In genomic region chr21:41766051-41766882, GRCh38 we compare ENCODE assay signal across 10 cellular contexts. TPM values are rescaled to one million over a fixed set of nuclear protein-coding genes. Genes with fewer than 3 reads are reported as not detected.
DNase-seq lines count a peak whose midpoint lies in the region; ATAC-seq, FAIRE-seq and TF ChIP-seq lines count a peak whose summit lies in the region.
"Had no signal": no experiment of that assay in that cellular context is flagged by ENCODE, and none has a peak within 500 bp of the region (broad histone marks: within the 10 kb centered on the region; RNA-seq: fewer than 3 reads in every experiment).

No MANE protein-coding gene starts in this region.

- no peak overlapping the region for H2AK5ac ChIP-seq in H1 (ENCODE audit: low read depth, low read length)

- peaks cover 28% of the 10 kb centered on the region for H3K23me2 ChIP-seq in H1 (ENCODE audit: low read depth, low read length)

- peak overlapping the region in 3 of 4 experiments; percentile 20 to 34 (median 24); a peak in 4 of 7 replicates for H3K9ac ChIP-seq in H1 (replicated peaks in 1 of 4; ENCODE audit: extremely low read depth in 1 of 4, low read depth in 3 of 4, low read length in 3 of 4)

- no peak for DNase-seq in AG09309 (ENCODE audit: low read depth)
- no peak for DNase-seq in Jurkat, Clone E6-1 (ENCODE audit: low read depth, low spot score)
- DNase-seq in H1 (ENCODE audit: low read depth in 1 of 2, low spot score in 2 of 2), result peak in 1 of 2 experiments; percentile 75
- DNase-seq in KG1 (lab: John Stamatoyannopoulos, UW), result no peak
- no peak for DNase-seq in medulla oblongata (ENCODE audit: extremely low spot score)
- no peak for DNase-seq in SJCRH30

- H2BK15ac ChIP-seq in H1 (ENCODE audit: low read length), result no peak overlapping the region; the same call in 1 of the 2 replicates

- H3K9me3 ChIP-seq in H1 (ENCODE audit: insufficient read depth in 2 of 2, low read depth in 1 of 2, low read length in 1 of 2) (no peaks in the 10 kb centered on the region), muscle layer of duodenum (ENCODE audit: control insufficient read depth in 1 of 2, low read length in 2 of 2) (no peaks in the 10 kb centered on the region), SJCRH30 (replicated peaks) (no peaks in the 10 kb centered on the region)

- CTCF ChIA-PET in H1 (lab: Charles Lee; ENCODE audit: partially characterized antibody), result interaction anchor here (1.4 to 9.1 kb wide), 4 partner anchors 8 to 154 kb away, joined by 4 to 71 read pairs (median 23); no protein-coding TSS in a partner anchor

- TF ChIP-seq POLR2A in H1 (IDR thresholded peaks at IDR 0.05; ENCODE audit: control extremely low read depth in 1 of 2, low read depth in 2 of 2, low read length in 2 of 2), result no peak; a peak in 1 of 3 replicates

- peaks cover 5 to 10% of the 10 kb centered on the region in 2 experiments for H4K20me1 ChIP-seq in H1 (replicated peaks in 1 of 2; ENCODE audit: control insufficient read depth in 1 of 2, insufficient read depth in 2 of 2, low read length in 2 of 2)

- TF ChIP-seq EP300 in H1 (IDR thresholded peaks at IDR 0.05; ENCODE audit: borderline replicate concordance in 1 of 2, low read depth in 2 of 2, low read length in 2 of 2), result no peak

- H3K4me3 ChIP-seq in AG09309 (ENCODE audit: control insufficient read depth, low read depth, low read length) (peak overlapping the region; percentile 45), H1 (ENCODE audit: extremely low read depth in 1 of 4, insufficient read depth in 2 of 4, low read depth in 3 of 4, low read length in 4 of 4) (peak overlapping the region; percentile 37 to 73 (median 45)), muscle layer of duodenum (ENCODE audit: low read depth in 1 of 2, low read length in 2 of 2) (peak overlapping the region; percentile 45 to 53), SJCRH30 (no peak overlapping the region)
- H3K4me3 ChIP-seq in Jurkat, Clone E6-1 (ENCODE audit: low read length), result peak overlapping the region; percentile 66

- peak overlapping the region; percentile 86; the same call in 1 of the 2 replicates for H2BK20ac ChIP-seq in H1 (ENCODE audit: low read length)

- H3K27me3 ChIP-seq in H1 (replicated peaks in 1 of 4; ENCODE audit: control insufficient read depth in 3 of 4, extremely low read depth in 1 of 4, insufficient read depth in 3 of 4, low read length in 3 of 4), result peaks cover 31 to 91% (median 83%) of the 10 kb centered on the region in 4 experiments
- H3K27me3 ChIP-seq in muscle layer of duodenum (ENCODE audit: low read depth, low read length), result peaks cover 78% of the 10 kb centered on the region
- peaks cover 27% of the 10 kb centered on the region; the same call in 1 of the 2 replicates for H3K27me3 ChIP-seq in SJCRH30

- peak overlapping the region; percentile 28; the same call in 1 of the 2 replicates for H3K18ac ChIP-seq in H1 (ENCODE audit: extremely low read depth, low read length)

- no peak overlapping the region for H3K27ac ChIP-seq in H1 (ENCODE audit: low read depth, low read length)
- peak overlapping the region; percentile 31 for H3K27ac ChIP-seq in muscle layer of duodenum (ENCODE audit: low read length)
- H3K27ac ChIP-seq in SJCRH30, result no peak overlapping the region

- no peak overlapping the region for H3K4ac ChIP-seq in H1 (replicated peaks; ENCODE audit: insufficient read length, low read depth, low read length)

- H4K5ac ChIP-seq in H1 (ENCODE audit: insufficient read length, low read depth, low read length), result no peak overlapping the region

- no peak for TF ChIP-seq RAD21 in H1 (IDR thresholded peaks at IDR 0.05 in 1 of 2, conservative IDR thresholded peaks at IDR 0.05 in 1 of 2; ENCODE audit: low read depth in 2 of 2, low read length in 2 of 2)

- POLR2A ChIA-PET in H1 (lab: Charles Lee; ENCODE audit: partially characterized antibody), result interaction anchor here (1.0 to 3.1 kb wide), 4 partner anchors 11 to 98 kb away, joined by 3 to 10 read pairs (median 4); no protein-coding TSS in a partner anchor

- H2BK5ac ChIP-seq in H1 (ENCODE audit: low read depth, low read length), result no peak overlapping the region; the same call in 1 of the 2 replicates

- no peak overlapping the region for H3K56ac ChIP-seq in H1 (replicated peaks; ENCODE audit: insufficient read length, low read depth, low read length)

- peaks cover 0 to 20% of the 10 kb centered on the region in 2 experiments; a peak in 2 of 4 replicates for H3K79me2 ChIP-seq in H1 (ENCODE audit: control insufficient read depth in 1 of 2, insufficient read depth in 2 of 2, low read length in 2 of 2)

- H3K79me1 ChIP-seq in H1 (ENCODE audit: low read depth, low read length), result no peaks in the 10 kb centered on the region

- ATAC-seq in GM18502 (IDR thresholded peaks at IDR 0.05; ENCODE audit: poor library complexity, unreplicated experiment), result no peak

- no peak overlapping the region for H4K91ac ChIP-seq in H1 (replicated peaks; ENCODE audit: insufficient read length, low read length)

- H2BK120ac ChIP-seq in H1 (replicated peaks; ENCODE audit: low read depth, low read length), result no peak overlapping the region

- H3K36me3 ChIP-seq in H1 (ENCODE audit: control insufficient read depth in 2 of 4, insufficient read depth in 4 of 4, low read length in 3 of 4), result no peaks in the 10 kb centered on the region
- H3K36me3 ChIP-seq in muscle layer of duodenum (ENCODE audit: control insufficient read depth in 1 of 2, insufficient read depth in 2 of 2, low read length in 2 of 2), result no peaks in the 10 kb centered on the region
- H3K36me3 ChIP-seq in SJCRH30, result no peaks in the 10 kb centered on the region

- no peak overlapping the region for H3K14ac ChIP-seq in H1 (ENCODE audit: insufficient read length)

- no peak for FAIRE-seq in H1 (lab: Jason Lieb, UNC)

- peak overlapping the region; percentile 78 to 94 for H3K4me2 ChIP-seq in H1 (ENCODE audit: insufficient read depth in 1 of 2, low read depth in 2 of 2, low read length in 2 of 2)

- no peak overlapping the region for H2AFZ ChIP-seq in H1 (ENCODE audit: low read length)

- TF ChIP-seq CTCF in AG09309 (IDR thresholded peaks at IDR 0.05; ENCODE audit: control insufficient read depth, insufficient read depth, low read depth, low read length, missing control alignments) (no peak), H1 (IDR thresholded peaks at IDR 0.05; ENCODE audit: control extremely low read depth in 1 of 3, insufficient read depth in 1 of 3, low read depth in 1 of 3, low read length in 3 of 3) (no peak)

- peaks cover 21 to 47% (median 33%) of the 10 kb centered on the region in 4 experiments for H3K4me1 ChIP-seq in H1 (replicated peaks in 1 of 4; ENCODE audit: control insufficient read depth in 3 of 4, insufficient read depth in 4 of 4, low read length in 3 of 4)
- peaks cover 5 to 35% of the 10 kb centered on the region in 2 donors for H3K4me1 ChIP-seq in muscle layer of duodenum (ENCODE audit: control insufficient read depth in 1 of 2, insufficient read depth in 2 of 2, low read length in 2 of 2)
- H3K4me1 ChIP-seq in SJCRH30, result no peaks in the 10 kb centered on the region

- no peak overlapping the region for H2BK12ac ChIP-seq in H1 (ENCODE audit: low read depth, low read length)

- H3K23ac ChIP-seq in H1 (ENCODE audit: insufficient read length), result no peak overlapping the region

- no peak overlapping the region for H4K8ac ChIP-seq in H1 (ENCODE audit: extremely low read depth, insufficient read depth, low read length)

- WGBS in H1 (ENCODE audit: extremely low coverage in 1 of 2, insufficient coverage in 1 of 2, insufficient read length in 1 of 2, insufficient replicate concordance in 2 of 2, low coverage in 1 of 2, low lambda C conversion rate in 2 of 2, missing lambda C conversion rate in 1 of 2), 2 experiments, result 2% methylated on average over 47 of the region's 86 CpGs; no CpG with 5 or more reads in 1 of the 2 experiments

TF ChIP-seq in H1, 55 proteins besides CTCF, POLR2A, EP300 and RAD21:
- TF ChIP-seq TAF7 (optimal IDR thresholded peaks at IDR 0.05; ENCODE audit: borderline replicate concordance, low read depth, low read length), result no peak
- peak; percentile 16 for TF ChIP-seq KDM4A (IDR thresholded peaks at IDR 0.05; ENCODE audit: low read depth, low read length, severe bottlenecking)
- peak; percentile 82 for TF ChIP-seq RNF2 (IDR thresholded peaks at IDR 0.05; ENCODE audit: borderline replicate concordance, low read depth, low read length, missing control alignments, poor library complexity, severe bottlenecking)
- peak; percentile 38 for TF ChIP-seq NRF1 (IDR thresholded peaks at IDR 0.05; ENCODE audit: low read depth, low read length)
- peak; percentile 75 for TF ChIP-seq EZH2 (IDR thresholded peaks at IDR 0.05; ENCODE audit: low read depth, low read length, severe bottlenecking)
- TF ChIP-seq SAP30 (IDR thresholded peaks at IDR 0.05; ENCODE audit: insufficient read depth, insufficient replicate concordance, low read length), result no peak
- 0 out of 2 replicates have a peak, but pooled peaks have one; percentile 9 for TF ChIP-seq KDM1A (IDR thresholded peaks at IDR 0.05; ENCODE audit: borderline replicate concordance, low read length)
- TF ChIP-seq TEAD4 (IDR thresholded peaks at IDR 0.05; ENCODE audit: low read depth, low read length), result no peak
- 0 out of 2 replicates have a peak, but pooled peaks have one; percentile 37 for TF ChIP-seq GABPA (IDR thresholded peaks at IDR 0.05; ENCODE audit: borderline replicate concordance, insufficient read depth, low read length)
- TF ChIP-seq SUZ12 (IDR thresholded peaks at IDR 0.05; ENCODE audit: low read length), result peak; percentile 85
TF ChIP-seq in H1: peak in this region for 7.

RNA-seq across cellular contexts. Expression of gene RIPK4, which starts 0.6 kb away (rescaled TPM):
- polyA plus RNA-seq in Jurkat, Clone E6-1 (2012; ENCODE audit: insufficient read depth, insufficient read length), result 3.5 TPM
- total RNA-seq in H1 (2021; fragmentation: NEBNext Ultra II Directional; extraction: Animal tissue kit (Norgen Biotek cat#: 25700)), result 4.5 and 5.6 TPM in 2 replicates
- 2.7 and 4.5 TPM in 2 replicates for polyA plus RNA-seq in H1 (2011; rRNA removed)
- 2.8 TPM for polyA plus RNA-seq in H1 (2011; cell fraction: cytosol; rRNA removed)
- polyA plus RNA-seq in H1 (2011; cell fraction: nucleus; rRNA removed), result 4.9 TPM
- 2.6 to 5.4 TPM (median 5.1 TPM) in 4 replicates for polyA plus RNA-seq in H1 (2012, experiment 1 of 2)
- 4.1 TPM for polyA plus RNA-seq in H1 (2012, experiment 2 of 2)
- 1.8 TPM for polyA plus RNA-seq in H1 (2013, experiment 1 of 2)
- polyA plus RNA-seq in H1 (2013, experiment 2 of 2), result 1.7 TPM
- 2.7 and 3.5 TPM in 2 replicates for polyA minus RNA-seq in H1 (2011; rRNA and poly(A)+ RNA removed)
- polyA minus RNA-seq in H1 (2011; cell fraction: cytosol; rRNA and poly(A)+ RNA removed), result 3.4 TPM
- 3.7 TPM for polyA minus RNA-seq in H1 (2011; cell fraction: nucleus; rRNA and poly(A)+ RNA removed)
- not detected in 2 replicates for total RNA-seq in SJCRH30 (2014; rRNA removed; shearing (Covaris generic))
- total RNA-seq: T-helper 1 cell treated with Interleukin-12 subunit alpha and Interleukin-12 subunit beta and Interleukin-4 antibody, amounts not matched to agents 30 ng/mL and 1 ng/mL, for 36 hours had no signal
- polyA plus RNA-seq: fibroblast of lung had no signal
